In the genomic region with DNA sequence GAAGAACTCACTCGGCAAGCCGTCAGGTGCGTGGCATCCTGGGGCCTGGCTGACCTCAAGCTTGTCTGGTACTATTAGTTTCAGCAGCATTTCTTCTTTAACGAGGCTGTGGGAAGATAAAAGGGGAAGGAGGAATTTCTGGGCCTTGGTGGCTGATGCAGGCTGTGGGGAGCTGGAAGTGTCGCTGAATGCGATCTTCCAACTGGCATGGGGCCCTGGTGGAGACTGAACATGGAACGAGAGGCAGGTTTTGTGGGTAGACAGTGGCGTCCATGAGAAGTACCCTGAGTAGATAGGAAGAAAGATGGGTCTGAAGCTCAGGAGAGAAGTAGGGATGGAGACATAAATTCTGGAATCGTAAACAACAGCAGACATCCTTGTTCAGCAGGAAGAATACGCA, we compare ENCODE assay signal across 15 cellular contexts. TPM values are rescaled to one million over a fixed set of nuclear protein-coding genes. Genes with fewer than 3 reads are reported as not detected.
DNase-seq lines count a peak whose midpoint lies in the region; ATAC-seq and TF ChIP-seq lines count a peak whose summit lies in the region.
"Had no signal": no experiment of that assay in that cellular context is flagged by ENCODE, and none has a peak within 500 bp of the region (broad histone marks: within the 10 kb centered on the region; RNA-seq: fewer than 3 reads in every experiment).

No MANE protein-coding gene starts in this region.

- H3K9ac ChIP-seq in colonic mucosa (ENCODE audit: low read depth in 2 of 2, low read length in 2 of 2) (no peak overlapping the region), mesendoderm (ENCODE audit: low read length) (no peak overlapping the region)

- POLR2A ChIA-PET in activated CD8-positive, alpha-beta T cell treated with anti-CD3 and anti-CD28 coated beads, Interleukin-2, amount 10 ng/mL, durations not matched to agents 7 days and 5 days (lab: Charles Lee): no interaction called here
- POLR2A ChIA-PET in activated CD8-positive, alpha-beta T cell treated with anti-CD3 and anti-CD28 coated beads for 36 hours (lab: Charles Lee): interaction anchor here (0.8 kb wide), 1 partner anchor 12 kb away, joined by 3 read pairs; no protein-coding TSS in a partner anchor

- no peak overlapping the region for H3K4me3 Mint-ChIP-seq in activated CD8-positive, alpha-beta T cell treated with anti-CD3 and anti-CD28 coated beads, Interleukin-2, amount 10 ng/mL, durations not matched to agents 7 days and 5 days
- no peak overlapping the region for H3K4me3 Mint-ChIP-seq in activated CD8-positive, alpha-beta T cell treated with anti-CD3 and anti-CD28 coated beads for 36 hours
- H3K4me3 Mint-ChIP-seq: B cell; CD4-positive, alpha-beta T cell had no signal

- H3K4me1 ChIP-seq in colonic mucosa (no peaks in the 10 kb centered on the region), mesendoderm (ENCODE audit: control insufficient read depth, low read depth, low read length) (no peaks in the 10 kb centered on the region)

- H3K56ac ChIP-seq in mesendoderm (ENCODE audit: low read length): no peak overlapping the region

- CTCF ChIA-PET in activated CD8-positive, alpha-beta T cell treated with anti-CD3 and anti-CD28 coated beads, Interleukin-2, amount 10 ng/mL, durations not matched to agents 7 days and 5 days (lab: Charles Lee): interaction anchor here (1.4 to 1.9 kb wide), 2 partner anchors 15 to 56 kb away, joined by 3 to 6 read pairs; no protein-coding TSS in a partner anchor
- CTCF ChIA-PET in activated CD8-positive, alpha-beta T cell treated with anti-CD3 and anti-CD28 coated beads for 36 hours (lab: Charles Lee): interaction anchor here (1.0 kb wide), 1 partner anchor 14 kb away, joined by 4 read pairs; no protein-coding TSS in a partner anchor

- no peak overlapping the region for H2AK5ac ChIP-seq in mesendoderm (ENCODE audit: low read length)

- H3K27me3 ChIP-seq in colonic mucosa (no peaks in the 10 kb centered on the region), mesendoderm (ENCODE audit: insufficient read depth, low read length, poor library complexity) (no peaks in the 10 kb centered on the region)

- no peak overlapping the region for H3K4me2 ChIP-seq in mesendoderm (ENCODE audit: low read length)

- H3K4me1 Mint-ChIP-seq in activated CD8-positive, alpha-beta T cell treated with anti-CD3 and anti-CD28 coated beads, Interleukin-2, amount 10 ng/mL, durations not matched to agents 7 days and 5 days (ENCODE audit: low read depth): peaks cover 3% of the 10 kb centered on the region
- no peaks in the 10 kb centered on the region for H3K4me1 Mint-ChIP-seq in activated CD8-positive, alpha-beta T cell treated with anti-CD3 and anti-CD28 coated beads for 36 hours (ENCODE audit: low read depth)
- H3K4me1 Mint-ChIP-seq: B cell had no signal

- DNase-seq in activated CD8-positive, alpha-beta T cell treated with anti-CD3 and anti-CD28 coated beads, Interleukin-2, amount 10 ng/mL, durations not matched to agents 7 days and 5 days: no peak
- no peak for DNase-seq in activated CD8-positive, alpha-beta T cell treated with anti-CD3 and anti-CD28 coated beads for 36 hours
- DNase-seq in colonic mucosa (peak; percentile 10), mesendoderm (no peak), ureter (ENCODE audit: low spot score) (peak; percentile 14), ecto neural progenitor cell (ENCODE audit: low spot score) (no peak)
- DNase-seq: ACHN; C1 segment of cervical spinal cord; Calu3; CD4-positive, alpha-beta T cell; DMS 273 treated with DMSO at 0.1 percent for 48 hours had no signal

- no peak overlapping the region for H3K18ac ChIP-seq in mesendoderm (ENCODE audit: low read length)

- H3K27me3 Mint-ChIP-seq in activated CD8-positive, alpha-beta T cell treated with anti-CD3 and anti-CD28 coated beads, Interleukin-2, amount 10 ng/mL, durations not matched to agents 7 days and 5 days (ENCODE audit: low read depth): no peaks in the 10 kb centered on the region
- no peaks in the 10 kb centered on the region for H3K27me3 Mint-ChIP-seq in activated CD8-positive, alpha-beta T cell treated with anti-CD3 and anti-CD28 coated beads for 36 hours
- H3K27me3 Mint-ChIP-seq: B cell; CD4-positive, alpha-beta T cell had no signal

- intact Hi-C loops in activated CD8-positive, alpha-beta T cell treated with anti-CD3 and anti-CD28 coated beads for 36 hours (cut with micrococcal nuclease): no loop called here
- intact Hi-C loops in colonic mucosa (cut with DNase I): no loop called here

- H3K36me3 Mint-ChIP-seq in activated CD8-positive, alpha-beta T cell treated with anti-CD3 and anti-CD28 coated beads, Interleukin-2, amount 10 ng/mL, durations not matched to agents 7 days and 5 days (ENCODE audit: low read depth): peaks cover 30% of the 10 kb centered on the region
- peaks cover 19% of the 10 kb centered on the region for H3K36me3 Mint-ChIP-seq in activated CD8-positive, alpha-beta T cell treated with anti-CD3 and anti-CD28 coated beads for 36 hours (ENCODE audit: low read depth)

- H2BK5ac ChIP-seq in mesendoderm (ENCODE audit: low read length): no peak overlapping the region

- ATAC-seq in activated CD8-positive, alpha-beta T cell treated with anti-CD3 and anti-CD28 coated beads, Interleukin-2, amount 10 ng/mL, durations not matched to agents 7 days and 5 days: no peak
- ATAC-seq in activated CD8-positive, alpha-beta T cell treated with anti-CD3 and anti-CD28 coated beads for 36 hours: no peak
- ATAC-seq in GM19463 (IDR thresholded peaks at IDR 0.05; ENCODE audit: unreplicated experiment) (no peak), HG03342 (IDR thresholded peaks at IDR 0.05; ENCODE audit: unreplicated experiment) (no peak)
- ATAC-seq: HCT116 had no signal

- H3K23ac ChIP-seq in mesendoderm (ENCODE audit: low read length): no peak overlapping the region

- H3K27ac ChIP-seq in colonic mucosa (no peak overlapping the region), mesendoderm (ENCODE audit: low read depth, low read length) (peak overlapping the region; percentile 19)

- H3K27ac Mint-ChIP-seq in activated CD8-positive, alpha-beta T cell treated with anti-CD3 and anti-CD28 coated beads, Interleukin-2, amount 10 ng/mL, durations not matched to agents 7 days and 5 days: peak overlapping the region; percentile 22
- no peak overlapping the region for H3K27ac Mint-ChIP-seq in activated CD8-positive, alpha-beta T cell treated with anti-CD3 and anti-CD28 coated beads for 36 hours
- H3K27ac Mint-ChIP-seq: B cell; CD4-positive, alpha-beta T cell had no signal

- H3K9me3 Mint-ChIP-seq in activated CD8-positive, alpha-beta T cell treated with anti-CD3 and anti-CD28 coated beads, Interleukin-2, amount 10 ng/mL, durations not matched to agents 7 days and 5 days (ENCODE audit: insufficient read depth): no peaks in the 10 kb centered on the region
- H3K9me3 Mint-ChIP-seq in activated CD8-positive, alpha-beta T cell treated with anti-CD3 and anti-CD28 coated beads for 36 hours: no peaks in the 10 kb centered on the region
- H3K9me3 Mint-ChIP-seq: CD4-positive, alpha-beta T cell had no signal

- H3K36me3 ChIP-seq in colonic mucosa (no peaks in the 10 kb centered on the region), mesendoderm (ENCODE audit: control insufficient read depth, insufficient read depth, low read length) (peaks cover 3% of the 10 kb centered on the region)

- H2BK15ac ChIP-seq in mesendoderm (replicated peaks; ENCODE audit: low read depth): no peak overlapping the region

- H3K4ac ChIP-seq in mesendoderm (ENCODE audit: low read depth, low read length): no peak overlapping the region

- H4K8ac ChIP-seq in mesendoderm (ENCODE audit: low read depth, low read length): no peak overlapping the region

- H3K4me3 ChIP-seq in colonic mucosa (no peak overlapping the region), mesendoderm (ENCODE audit: low read length) (no peak overlapping the region)

- H3K79me1 ChIP-seq in mesendoderm (ENCODE audit: low read length): no peaks in the 10 kb centered on the region

- H4K5ac ChIP-seq in mesendoderm (ENCODE audit: low read length): no peak overlapping the region

- no CpG with 5 or more reads among the region's 10 CpGs for WGBS in mesendoderm (ENCODE audit: extremely low coverage, insufficient coverage, low lambda C conversion rate)

- H3K9me3 ChIP-seq in colonic mucosa: no peaks in the 10 kb centered on the region

- no peak overlapping the region for H2BK120ac ChIP-seq in mesendoderm (ENCODE audit: low read depth, low read length)

- no peak for TF ChIP-seq CTCF in activated CD8-positive, alpha-beta T cell treated with anti-CD3 and anti-CD28 coated beads for 36 hours (IDR thresholded peaks at IDR 0.05)
- TF ChIP-seq CTCF in colonic mucosa (IDR thresholded peaks at IDR 0.05): no peak

- H3K79me2 ChIP-seq in mesendoderm (ENCODE audit: control insufficient read depth, insufficient read depth, low read length): no peaks in the 10 kb centered on the region

RNA-seq across cellular contexts. Expression of a gene that starts 23.9 kb away (rescaled TPM):
- 10 to 100 TPM; 28.7 to 33.0 TPM for total RNA-seq in activated CD8-positive, alpha-beta T cell treated with anti-CD3 and anti-CD28 coated beads, Interleukin-2, amount 10 ng/mL, durations not matched to agents 7 days and 5 days
- total RNA-seq in activated CD8-positive, alpha-beta T cell treated with anti-CD3 and anti-CD28 coated beads for 36 hours: 10 to 100 TPM; 24.9 to 26.6 TPM
- total RNA-seq in colonic mucosa (10 to 100 TPM; 14.2 to 15.7 TPM), ureter (35.6 TPM)
- 9.5 TPM for polyA plus RNA-seq in mesendoderm (2013, experiment 1 of 2)
- polyA plus RNA-seq in mesendoderm (2013, experiment 2 of 2): 8.6 TPM

RNA-seq across cellular contexts. Expression of a gene that starts 23.9 kb away (rescaled TPM):
- total RNA-seq in activated CD8-positive, alpha-beta T cell treated with anti-CD3 and anti-CD28 coated beads, Interleukin-2, amount 10 ng/mL, durations not matched to agents 7 days and 5 days: 1 to 10 TPM; 2.1 to 2.6 TPM
- total RNA-seq in activated CD8-positive, alpha-beta T cell treated with anti-CD3 and anti-CD28 coated beads for 36 hours: 1 to 10 TPM; 2.2 to 2.4 TPM
- total RNA-seq in colonic mucosa: 1 to 10 TPM; 1.4 to 2.2 TPM
- polyA plus RNA-seq in mesendoderm (2013, experiment 1 of 2): 1.8 TPM
- polyA plus RNA-seq in mesendoderm (2013, experiment 2 of 2): 1.8 TPM
- total RNA-seq in ureter: 3.8 TPM

RNA-seq across cellular contexts. Expression of a gene that starts 51.0 kb away (rescaled TPM):
- 10 to 100 TPM; 49.0 to 50.5 TPM for total RNA-seq in activated CD8-positive, alpha-beta T cell treated with anti-CD3 and anti-CD28 coated beads, Interleukin-2, amount 10 ng/mL, durations not matched to agents 7 days and 5 days
- 10 to 100 TPM; 79.1 to 79.7 TPM for total RNA-seq in activated CD8-positive, alpha-beta T cell treated with anti-CD3 and anti-CD28 coated beads for 36 hours
- 10 to 100 TPM; 37.5 to 39.6 TPM for total RNA-seq in colonic mucosa
- polyA plus RNA-seq in mesendoderm (2013, experiment 1 of 2): 60.6 TPM
- 59.5 TPM for polyA plus RNA-seq in mesendoderm (2013, experiment 2 of 2)
- 45.0 TPM for total RNA-seq in ureter

Comparison
In these comparisons a context has a peak if more than half of its experiments do, and no peak if none do; other contexts are left out.
1. DNase-seq: peak in colonic mucosa (single experiment) and ureter (single experiment); none in activated CD8-positive, alpha-beta T cell treated with anti-CD3 and anti-CD28 coated beads, Interleukin-2, amount 10 ng/mL, durations not matched to agents 7 days and 5 days (single experiment), activated CD8-positive, alpha-beta T cell treated with anti-CD3 and anti-CD28 coated beads for 36 hours (single experiment), mesendoderm (single experiment) and ecto neural progenitor cell (single experiment).